9 cellular contexts compared by ENCODE assay signal in genomic region chr3:10666621-10667020, GRCh38.
DNase-seq lines count a peak whose midpoint lies in the region; ATAC-seq and TF ChIP-seq lines count a peak whose summit lies in the region.
"Had no signal": no experiment of that assay in that cellular context is flagged by ENCODE, and none has a peak within 500 bp of the region (broad histone marks: within the 10 kb centered on the region; RNA-seq: fewer than 3 reads in every experiment).

No MANE protein-coding gene starts in this region.

- intact Hi-C loops in Right ventricle myocardium superior (cut with DNase I) (no loop called here), cardiac septum (cut with DNase I) (no loop called here), left ventricle myocardium superior (cut with micrococcal nuclease) (no loop called here), uterus (cut with DNase I; ENCODE audit: low total_unique reads) (no loop called here), spleen (cut with DNase I; ENCODE audit: low total_unique reads) (no loop called here)

- H3K27ac ChIP-seq in uterus, result peak overlapping the region; percentile 60 to 61
- H3K27ac ChIP-seq in spleen, result no peak overlapping the region

- H3K36me3 ChIP-seq in uterus, result no peaks in the 10 kb centered on the region
- no peaks in the 10 kb centered on the region for H3K36me3 ChIP-seq in spleen

- H3K9me3 ChIP-seq in uterus (no peaks in the 10 kb centered on the region), spleen (peaks cover 0 to 8% (median 0%) of the 10 kb centered on the region in 8 donors), T-helper 17 cell (ENCODE audit: control insufficient read depth, low read length, poor library complexity, severe bottlenecking) (no peaks in the 10 kb centered on the region)

- H3K4me3 ChIP-seq in uterus, result no peak overlapping the region
- no peak overlapping the region for H3K4me3 ChIP-seq in spleen

- H3K4me1 ChIP-seq in uterus (peaks cover 0 to 3% of the 10 kb centered on the region in 2 donors), spleen (peaks cover 0 to 10% (median 0%) of the 10 kb centered on the region in 6 donors)

- ATAC-seq in Right ventricle myocardium superior (ENCODE audit: poor library complexity) (peak; percentile 92), left ventricle myocardium superior (peak; percentile 94), T-helper 17 cell (no peak)

- H3K27me3 ChIP-seq in uterus (no peaks in the 10 kb centered on the region), spleen (replicated peaks in 1 of 7) (peaks cover 0 to 56% (median 11%) of the 10 kb centered on the region in 7 donors)

- H3K36me3 Mint-ChIP-seq in T-helper 17 cell (ENCODE audit: low read depth), result no peaks in the 10 kb centered on the region
- H3K36me3 Mint-ChIP-seq: CD14-positive monocyte had no signal

- peak; percentile 73 for DNase-seq in Right ventricle myocardium superior
- no peak for DNase-seq in cardiac septum (ENCODE audit: low spot score)
- DNase-seq in SW480 (ENCODE audit: low spot score), result peak; percentile 45
- peak; percentile 71 for DNase-seq in left ventricle myocardium superior
- DNase-seq in uterus, result peak; percentile 78 to 85
- no peak for DNase-seq in NCI-H1694 (lab: John Stamatoyannopoulos, UW)
- DNase-seq in spleen, result no peak
- DNase-seq in T-helper 17 cell, result no peak

- TF ChIP-seq POLR2A in uterus (IDR thresholded peaks at IDR 0.05), result no peak
- no peak for TF ChIP-seq POLR2A in spleen (IDR thresholded peaks at IDR 0.05)

- TF ChIP-seq CTCF in uterus (IDR thresholded peaks at IDR 0.05) (peak in 1 of 4 experiments; percentile 12), spleen (IDR thresholded peaks at IDR 0.05 in 8 of 11, conservative IDR thresholded peaks at IDR 0.05 in 3 of 11) (no peak)

- 2 to 9% (median 3%) methylated on average over 5 to 6 of the region's 6 CpGs for WGBS in spleen, 5 donors

- no peak overlapping the region for H3K4me3 Mint-ChIP-seq in T-helper 17 cell

- H3K4me1 Mint-ChIP-seq in T-helper 17 cell, result peaks cover 11% of the 10 kb centered on the region

- H3K27me3 Mint-ChIP-seq in T-helper 17 cell, result peaks cover 46% of the 10 kb centered on the region

- no peak overlapping the region for H3K27ac Mint-ChIP-seq in T-helper 17 cell

Comparison
In these comparisons a context has a peak if more than half of its experiments do, and no peak if none do; other contexts are left out.
1. DNase-seq: peak in Right ventricle myocardium superior (single experiment), SW480 (single experiment), left ventricle myocardium superior (single experiment) and uterus (2 of 2); none in cardiac septum (single experiment), NCI-H1694 (single experiment), spleen (single experiment) and T-helper 17 cell (0 of 3).
2. H3K27ac ChIP-seq: peak in uterus (2 of 2); none in spleen (0 of 8).